ENCODE assay signal across 8 cellular contexts in genomic region chr2:43210467-43211303, GRCh38. TPM values are rescaled to one million over a fixed set of nuclear protein-coding genes. Genes with fewer than 3 reads are reported as not detected.
A peak's percentile ranks its signal among the peaks of the same experiment; 100 is the strongest.
DNase-seq lines count a peak whose midpoint lies in the region; ATAC-seq and TF ChIP-seq lines count a peak whose summit lies in the region.

No MANE protein-coding gene starts in this region.

- peak; percentile 58 to 71 for ATAC-seq in natural killer cell treated with Interleukin-12 subunit alpha and Interleukin-12 subunit beta and Interleukin-15 and Interleukin-18, amount 100 ng/mL, for 72 hours

- no peak for TF ChIP-seq CTCF in NB4 (IDR thresholded peaks at IDR 0.05; ENCODE audit: low read depth, low read length)
- no peak for TF ChIP-seq CTCF in GM13977 (IDR thresholded peaks at IDR 0.05; ENCODE audit: extremely low read depth, insufficient read depth, missing control alignments)
- no peak for TF ChIP-seq CTCF in HFFc6 (IDR thresholded peaks at IDR 0.05)

- H3K4me3 ChIP-seq in NB4 (ENCODE audit: low read depth, low read length), result no peak overlapping the region

- H3K4me1 Mint-ChIP-seq in natural killer cell treated with Interleukin-12 subunit alpha and Interleukin-12 subunit beta and Interleukin-15 and Interleukin-18, amount 100 ng/mL, for 72 hours (ENCODE audit: low read depth in 2 of 2), result peaks cover 22 to 24% of the 10 kb centered on the region in 2 donors
- H3K4me1 Mint-ChIP-seq in HFFc6 (ENCODE audit: low read depth), result no peaks in the 10 kb centered on the region; the same call in 1 of the 2 replicates

- DNase-seq in AG08396 (ENCODE audit: low spot score), result peak; percentile 80
- peak; percentile 100 for DNase-seq in NB4 (ENCODE audit: low read depth)
- peak; percentile 20 for DNase-seq in central memory CD4-positive, alpha-beta T cell
- no peak for DNase-seq in natural killer cell treated with Interleukin-12 subunit alpha and Interleukin-12 subunit beta and Interleukin-15 and Interleukin-18, amount 100 ng/mL, for 72 hours (ENCODE audit: low spot score)
- DNase-seq in NCI-H345 treated with DMSO at 0.1 percent for 48 hours (lab: John Stamatoyannopoulos, UW; ENCODE audit: unreplicated experiment), result no peak
- no peak for DNase-seq in GM13977 (ENCODE audit: low spot score)
- no peak for DNase-seq in NAMALWA (ENCODE audit: low spot score)
- DNase-seq in HFFc6, result no peak

- H3K9me3 Mint-ChIP-seq in natural killer cell treated with Interleukin-12 subunit alpha and Interleukin-12 subunit beta and Interleukin-15 and Interleukin-18, amount 100 ng/mL, for 72 hours, result no peaks in the 10 kb centered on the region
- H3K9me3 Mint-ChIP-seq in HFFc6, result no peaks in the 10 kb centered on the region

- no peaks in the 10 kb centered on the region for H3K36me3 Mint-ChIP-seq in natural killer cell treated with Interleukin-12 subunit alpha and Interleukin-12 subunit beta and Interleukin-15 and Interleukin-18, amount 100 ng/mL, for 72 hours
- no peaks in the 10 kb centered on the region for H3K36me3 Mint-ChIP-seq in HFFc6 (ENCODE audit: low read depth)

- H3K27me3 Mint-ChIP-seq in natural killer cell treated with Interleukin-12 subunit alpha and Interleukin-12 subunit beta and Interleukin-15 and Interleukin-18, amount 100 ng/mL, for 72 hours, result no peaks in the 10 kb centered on the region
- H3K27me3 Mint-ChIP-seq in HFFc6 (ENCODE audit: insufficient read depth), result peaks cover 6% of the 10 kb centered on the region

- no peak overlapping the region for H3K27ac Mint-ChIP-seq in natural killer cell treated with Interleukin-12 subunit alpha and Interleukin-12 subunit beta and Interleukin-15 and Interleukin-18, amount 100 ng/mL, for 72 hours
- H3K27ac Mint-ChIP-seq in HFFc6, result no peak overlapping the region

- peak; percentile 22 for TF ChIP-seq POLR2A in NB4 (IDR thresholded peaks at IDR 0.05; ENCODE audit: extremely low read depth, insufficient read length)

- peak overlapping the region; percentile 9 for H3K4me3 Mint-ChIP-seq in natural killer cell treated with Interleukin-12 subunit alpha and Interleukin-12 subunit beta and Interleukin-15 and Interleukin-18, amount 100 ng/mL, for 72 hours
- H3K4me3 Mint-ChIP-seq in HFFc6, result no peak overlapping the region

- in situ Hi-C loops in GM13977 (cut with MboI; ENCODE audit: low pct_unique_long_range_greater_than_20kb, low sequenced_read_pairs, unreplicated experiment), result no loop called here

RNA-seq across cellular contexts. Expression of gene ZFP36L2, which starts 15.7 kb away (rescaled TPM):
- total RNA-seq in natural killer cell treated with Interleukin-12 subunit alpha and Interleukin-12 subunit beta and Interleukin-15 and Interleukin-18, amount 100 ng/mL, for 72 hours, result 10 to 100 TPM; 22.3 to 24.7 TPM
- 10 to 100 TPM; 66.6 to 94.5 (median 81.5) TPM for total RNA-seq in HFFc6 (2021; fragmentation: NEBNext Ultra II Directional; extraction: Animal tissue kit (Norgen Biotek cat#: 25700))

Comparison
In these comparisons a context has a peak if more than half of its experiments do, and no peak if none do; other contexts are left out.
1. DNase-seq: peak in AG08396 (single experiment), NB4 (single experiment) and central memory CD4-positive, alpha-beta T cell (single experiment); none in natural killer cell treated with Interleukin-12 subunit alpha and Interleukin-12 subunit beta and Interleukin-15 and Interleukin-18, amount 100 ng/mL, for 72 hours (single experiment), NCI-H345 treated with DMSO at 0.1 percent for 48 hours (single experiment), GM13977 (single experiment), NAMALWA (single experiment) and HFFc6 (single experiment).